Comparison of ENCODE assay signal across 16 cellular contexts in genomic region chr2:238699307-238700121, GRCh38.
DNase-seq lines count a peak whose midpoint lies in the region; ATAC-seq and TF ChIP-seq lines count a peak whose summit lies in the region.
"Had no signal": no experiment of that assay in that cellular context is flagged by ENCODE, and none has a peak within 500 bp of the region (broad histone marks: within the 10 kb centered on the region; RNA-seq: fewer than 3 reads in every experiment).

No MANE protein-coding gene starts in this region.

- no peak overlapping the region for H4K8ac ChIP-seq in neuronal stem cell (ENCODE audit: low read depth, low read length)

- ATAC-seq in Right ventricle myocardium superior (ENCODE audit: poor library complexity) (peak; percentile 4), left cardiac atrium (no peak), left lung (peak; percentile 67), HG03025 (IDR thresholded peaks at IDR 0.05; ENCODE audit: low FRiP score, unreplicated experiment) (no peak)
- ATAC-seq: GM12878, Panc1 had no signal

- H4K91ac ChIP-seq in neuronal stem cell (ENCODE audit: low read depth, low read length, poor library complexity), result no peak overlapping the region

- H2AK5ac ChIP-seq in neuronal stem cell (ENCODE audit: low read depth, low read length), result peak overlapping the region; percentile 56

- no peak for TF ChIP-seq CTCF in left lung (IDR thresholded peaks at IDR 0.05)
- TF ChIP-seq CTCF in ascending aorta (IDR thresholded peaks at IDR 0.05), result no peak

- no peak overlapping the region for H2BK12ac ChIP-seq in neuronal stem cell (ENCODE audit: low read length)

- no peak overlapping the region for H3K4ac ChIP-seq in neuronal stem cell (ENCODE audit: low read length)

- H3K4me3 ChIP-seq in left lung (no peak overlapping the region), neuronal stem cell (ENCODE audit: low read length in 2 of 2) (no peak overlapping the region), ascending aorta (no peak overlapping the region)
- H3K4me3 ChIP-seq: GM12878 had no signal

- H3K27me3 ChIP-seq in left lung (no peaks in the 10 kb centered on the region), neuronal stem cell (ENCODE audit: control insufficient read depth in 3 of 3, insufficient read depth in 3 of 3, low read depth in 1 of 3, low read length in 3 of 3) (no peaks in the 10 kb centered on the region), ascending aorta (no peaks in the 10 kb centered on the region)

- H3K9me3 ChIP-seq in left lung (no peaks in the 10 kb centered on the region), neuronal stem cell (replicated peaks in 1 of 2; ENCODE audit: control insufficient read depth in 2 of 2, insufficient read depth in 1 of 2, low read depth in 1 of 2, low read length in 2 of 2) (no peaks in the 10 kb centered on the region), ascending aorta (no peaks in the 10 kb centered on the region)

- WGBS in neuronal stem cell (ENCODE audit: extremely low coverage in 2 of 2, insufficient read length in 2 of 2, insufficient replicate concordance in 1 of 2), 2 donors, result no CpG with 5 or more reads among the region's 13 CpGs

- no peak overlapping the region for H3K4me2 ChIP-seq in neuronal stem cell (ENCODE audit: insufficient read depth, low read length, poor library complexity, severe bottlenecking)

- H3K18ac ChIP-seq in neuronal stem cell (ENCODE audit: low read length), result peak overlapping the region; percentile 77

- H3K23ac ChIP-seq in neuronal stem cell (ENCODE audit: low read depth, low read length, poor library complexity), result no peak overlapping the region

- H3K4me1 ChIP-seq in left lung, result no peaks in the 10 kb centered on the region
- peaks cover 0 to 3% of the 10 kb centered on the region in 2 donors for H3K4me1 ChIP-seq in neuronal stem cell (ENCODE audit: control insufficient read depth in 2 of 2, insufficient read depth in 1 of 2, low read depth in 1 of 2, low read length in 2 of 2)
- H3K4me1 ChIP-seq in ascending aorta, result peaks cover 0 to 13% of the 10 kb centered on the region in 2 donors

- H2BK120ac ChIP-seq in neuronal stem cell (ENCODE audit: low read depth, low read length), result no peak overlapping the region

- no peaks in the 10 kb centered on the region for H3K79me1 ChIP-seq in neuronal stem cell (ENCODE audit: low read depth, low read length)

- no peak overlapping the region for H3K14ac ChIP-seq in neuronal stem cell (ENCODE audit: low read length)

- H2AFZ ChIP-seq in neuronal stem cell (ENCODE audit: low read length), result no peak overlapping the region

- no peaks in the 10 kb centered on the region for H3K36me3 ChIP-seq in left lung
- H3K36me3 ChIP-seq in neuronal stem cell (replicated peaks in 1 of 2; ENCODE audit: control insufficient read depth in 2 of 2, insufficient read depth in 2 of 2, low read length in 2 of 2), result no peaks in the 10 kb centered on the region
- H3K36me3 ChIP-seq in ascending aorta, result no peaks in the 10 kb centered on the region

- H3K9ac ChIP-seq in neuronal stem cell (ENCODE audit: low read depth, low read length, poor library complexity), result no peak overlapping the region

- H3K27ac ChIP-seq in left lung (peak overlapping the region; percentile 19 to 61), neuronal stem cell (replicated peaks; ENCODE audit: low read length) (no peak overlapping the region), ascending aorta (no peak overlapping the region)

- H2BK5ac ChIP-seq in neuronal stem cell (ENCODE audit: low read length), result peak overlapping the region; percentile 46

- intact Hi-C loops in Right ventricle myocardium superior (cut with DNase I), result no loop called here
- intact Hi-C loops in left cardiac atrium (cut with DNase I), result no loop called here
- intact Hi-C loops in left lung (cut with DNase I), result no loop called here
- intact Hi-C loops in ascending aorta (cut with DNase I), result no loop called here

- no peak for DNase-seq in Right ventricle myocardium superior
- DNase-seq in left cardiac atrium, result no peak
- DNase-seq in left lung, result no peak
- DNase-seq in neuronal stem cell (ENCODE audit: low spot score), result no peak
- peak; percentile 29 for DNase-seq in ureter (ENCODE audit: low spot score)
- no peak for DNase-seq in KG1 (lab: John Stamatoyannopoulos, UW)
- DNase-seq in ascending aorta (ENCODE audit: low spot score in 2 of 2), result no peak
- DNase-seq: Calu3; CD4-positive, alpha-beta memory T cell; DMS53; KBM-7; NCI-H1105 treated with DMSO at 0.1 percent for 48 hours; NCI-H1694 had no signal

- H2BK15ac ChIP-seq in neuronal stem cell (ENCODE audit: low read length), result peak overlapping the region; percentile 8

Comparison
In these comparisons a context has a peak if more than half of its experiments do, and no peak if none do; other contexts are left out.
1. ATAC-seq: peak in Right ventricle myocardium superior (single experiment) and left lung (single experiment); none in left cardiac atrium (0 of 2) and HG03025 (single experiment).
2. H3K27ac ChIP-seq: peak in left lung (2 of 2); none in neuronal stem cell (single experiment) and ascending aorta (0 of 2).